Comparison of ENCODE assay signal across 1 cellular context in genomic region chr5:177456591-177456964, GRCh38.
TF ChIP-seq lines count a peak whose summit lies in the region.

No MANE protein-coding gene starts in this region.

TF ChIP-seq in SK-N-SH, 30 proteins besides CTCF, POLR2A, EP300 and RAD21:
- TF ChIP-seq, protein P1, sequence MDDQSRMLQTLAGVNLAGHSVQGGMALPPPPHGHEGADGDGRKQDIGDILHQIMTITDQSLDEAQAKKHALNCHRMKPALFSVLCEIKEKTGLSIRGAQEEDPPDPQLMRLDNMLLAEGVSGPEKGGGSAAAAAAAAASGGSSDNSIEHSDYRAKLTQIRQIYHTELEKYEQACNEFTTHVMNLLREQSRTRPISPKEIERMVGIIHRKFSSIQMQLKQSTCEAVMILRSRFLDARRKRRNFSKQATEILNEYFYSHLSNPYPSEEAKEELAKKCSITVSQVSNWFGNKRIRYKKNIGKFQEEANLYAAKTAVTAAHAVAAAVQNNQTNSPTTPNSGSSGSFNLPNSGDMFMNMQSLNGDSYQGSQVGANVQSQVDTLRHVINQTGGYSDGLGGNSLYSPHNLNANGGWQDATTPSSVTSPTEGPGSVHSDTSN (IDR thresholded peaks at IDR 0.05) = no peak
- no peak for TF ChIP-seq MXI1 (IDR thresholded peaks at IDR 0.05; ENCODE audit: low read depth, low read length)
